12 cellular contexts compared by ENCODE assay signal in genomic region chr12:123107926-123108681, GRCh38. TPM values are rescaled to one million over a fixed set of nuclear protein-coding genes. Genes with fewer than 3 reads are reported as not detected.
DNase-seq lines count a peak whose midpoint lies in the region; ATAC-seq and TF ChIP-seq lines count a peak whose summit lies in the region.
"Had no signal": no experiment of that assay in that cellular context is flagged by ENCODE, and none has a peak within 500 bp of the region (broad histone marks: within the 10 kb centered on the region; RNA-seq: fewer than 3 reads in every experiment).

No MANE protein-coding gene starts in this region.

- H3K27me3 ChIP-seq in upper lobe of right lung = no peaks in the 10 kb centered on the region

- H3K27me3 Mint-ChIP-seq in stimulated activated naive CD8-positive, alpha-beta T cell treated with anti-CD3 and anti-CD28 coated beads, Interleukin-15, Interleukin-2, amounts not matched to agents 100 ng/mL and 50 ng/mL, for 24 hours = no peaks in the 10 kb centered on the region
- H3K27me3 Mint-ChIP-seq in naive B cell = no peaks in the 10 kb centered on the region
- H3K27me3 Mint-ChIP-seq: T-helper 17 cell had no signal

- ATAC-seq in stimulated activated naive CD8-positive, alpha-beta T cell treated with anti-CD3 and anti-CD28 coated beads, Interleukin-15, Interleukin-2, amounts not matched to agents 100 U/mL and 50 U/mL, for 24 hours = no peak
- no peak for ATAC-seq in naive B cell (ENCODE audit: low read depth in 2 of 2)
- no peak for ATAC-seq in upper lobe of right lung
- ATAC-seq in HG03095 (IDR thresholded peaks at IDR 0.05; ENCODE audit: unreplicated experiment) = no peak
- ATAC-seq: T-helper 17 cell had no signal

- peaks cover 71% of the 10 kb centered on the region for H3K4me1 Mint-ChIP-seq in stimulated activated naive CD8-positive, alpha-beta T cell treated with anti-CD3 and anti-CD28 coated beads, Interleukin-15, Interleukin-2, amounts not matched to agents 100 ng/mL and 50 ng/mL, for 24 hours (ENCODE audit: low read depth)
- peaks cover 40 to 53% (median 46%) of the 10 kb centered on the region in 3 donors for H3K4me1 Mint-ChIP-seq in naive B cell

- peak overlapping the region; percentile 94 for H3K27ac Mint-ChIP-seq in stimulated activated naive CD8-positive, alpha-beta T cell treated with anti-CD3 and anti-CD28 coated beads, Interleukin-15, Interleukin-2, amounts not matched to agents 100 ng/mL and 50 ng/mL, for 24 hours
- H3K27ac Mint-ChIP-seq in naive B cell = peak overlapping the region in 5 of 6 donors; percentile 30 to 97 (median 91)

- no peak for TF ChIP-seq CTCF in upper lobe of right lung (IDR thresholded peaks at IDR 0.05)

- no peak for DNase-seq in stimulated activated naive CD8-positive, alpha-beta T cell treated with anti-CD3 and anti-CD28 coated beads, Interleukin-15, Interleukin-2, amounts not matched to agents 100 U/mL and 50 U/mL, for 24 hours
- no peak for DNase-seq in caudate nucleus (lab: John Stamatoyannopoulos, UW)
- DNase-seq in naive B cell = no peak
- DNase-seq in upper lobe of right lung = no peak
- DNase-seq in NCI-H2171 (lab: John Stamatoyannopoulos, UW) = no peak
- DNase-seq in amygdala (lab: John Stamatoyannopoulos, UW) = no peak
- DNase-seq: DND-41, NCI-H1436 treated with DMSO at 0.1 percent for 48 hours, NCI-H526, T-helper 17 cell had no signal

- H3K27ac ChIP-seq in caudate nucleus (ENCODE audit: low read depth, low read length) = peak overlapping the region; percentile 74
- H3K27ac ChIP-seq in upper lobe of right lung = peak overlapping the region; percentile 75

- no peaks in the 10 kb centered on the region for H3K36me3 ChIP-seq in upper lobe of right lung

- H3K4me3 Mint-ChIP-seq in stimulated activated naive CD8-positive, alpha-beta T cell treated with anti-CD3 and anti-CD28 coated beads, Interleukin-15, Interleukin-2, amounts not matched to agents 100 ng/mL and 50 ng/mL, for 24 hours = peak overlapping the region; percentile 70
- H3K4me3 Mint-ChIP-seq in naive B cell = peak overlapping the region in 3 of 8 donors; percentile 84 to 88 (median 85)

- peaks cover 32% of the 10 kb centered on the region for H3K4me1 ChIP-seq in upper lobe of right lung

- intact Hi-C loops in upper lobe of right lung (cut with DNase I) = no loop called here

- H3K9me3 Mint-ChIP-seq in stimulated activated naive CD8-positive, alpha-beta T cell treated with anti-CD3 and anti-CD28 coated beads, Interleukin-15, Interleukin-2, amounts not matched to agents 100 ng/mL and 50 ng/mL, for 24 hours = no peaks in the 10 kb centered on the region
- no peaks in the 10 kb centered on the region for H3K9me3 Mint-ChIP-seq in naive B cell

- H3K36me3 Mint-ChIP-seq in stimulated activated naive CD8-positive, alpha-beta T cell treated with anti-CD3 and anti-CD28 coated beads, Interleukin-15, Interleukin-2, amounts not matched to agents 100 ng/mL and 50 ng/mL, for 24 hours (ENCODE audit: low read depth) = peaks cover 7% of the 10 kb centered on the region
- peaks cover 0 to 8% of the 10 kb centered on the region in 2 donors for H3K36me3 Mint-ChIP-seq in naive B cell

- H3K4me3 ChIP-seq in upper lobe of right lung = no peak overlapping the region

- H3K9me3 ChIP-seq in upper lobe of right lung = no peaks in the 10 kb centered on the region

RNA-seq across cellular contexts. Expression of gene PITPNM2, which starts 42.8 kb away (rescaled TPM):
- polyA plus RNA-seq in naive B cell (ENCODE audit: low read depth in 6 of 6) = 1 to 10 TPM in 3 of 6 donors, under 1 TPM in 3; 0.10 to 2.6 (median 0.96) TPM
- 25.9 TPM for total RNA-seq in upper lobe of right lung
